In the genomic region with DNA sequence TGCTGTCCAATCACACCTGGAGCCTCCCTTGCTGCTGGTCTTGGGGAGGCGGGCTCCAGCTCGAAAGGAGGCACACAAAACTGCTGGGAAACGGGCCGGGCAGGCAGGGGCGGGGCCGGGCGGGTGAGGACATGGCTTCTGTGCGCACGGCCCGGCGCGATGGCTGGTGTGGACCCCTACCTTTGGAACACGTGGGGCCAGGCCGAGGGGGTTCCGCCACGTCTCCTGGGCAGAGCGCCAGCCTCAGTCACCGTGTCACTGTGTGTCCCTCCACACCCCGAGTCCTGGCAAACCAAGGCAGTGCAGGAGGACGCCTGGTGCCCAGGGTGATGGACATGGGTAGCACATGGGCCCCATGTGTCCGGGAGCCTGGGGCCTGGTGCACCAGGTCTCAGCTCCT, we compare ENCODE assay signal across 1 cellular context.
TF ChIP-seq lines count a peak whose summit lies in the region.

No MANE protein-coding gene starts in this region.

TF ChIP-seq in H1, 55 proteins besides CTCF, POLR2A, EP300 and RAD21:
- TF ChIP-seq, protein P1, sequence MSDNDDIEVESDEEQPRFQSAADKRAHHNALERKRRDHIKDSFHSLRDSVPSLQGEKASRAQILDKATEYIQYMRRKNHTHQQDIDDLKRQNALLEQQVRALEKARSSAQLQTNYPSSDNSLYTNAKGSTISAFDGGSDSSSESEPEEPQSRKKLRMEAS (IDR thresholded peaks at IDR 0.05), result 0 out of 2 replicates have a peak, but pooled peaks have one; percentile 17
- no peak for TF ChIP-seq RNF2 (IDR thresholded peaks at IDR 0.05; ENCODE audit: borderline replicate concordance, low read depth, low read length, missing control alignments, poor library complexity, severe bottlenecking)
